ENCODE assay signal across 20 cellular contexts in genomic region chr18:74774486-74774885, GRCh38.
"Had no signal": no experiment of that assay in that cellular context is flagged by ENCODE, and none has a peak within 500 bp of the region (broad histone marks: within the 10 kb centered on the region; RNA-seq: fewer than 3 reads in every experiment).

No MANE protein-coding gene starts in this region.

- H3K4me1 ChIP-seq: heart left ventricle, psoas muscle, right lobe of liver, stomach, transverse colon had no signal

- ATAC-seq: heart left ventricle; psoas muscle; right lobe of liver; stimulated activated memory B cell treated with anti-CD40 and anti-IgM and Interleukin-4, amounts not matched to agents 10 μg/mL and 1 μg/mL and 100 μg/mL, for 72 hours had no signal

- H3K4me1 Mint-ChIP-seq: nephron had no signal

- H3K27me3 ChIP-seq: heart left ventricle, right lobe of liver, stomach, transverse colon had no signal

- H3K27me3 Mint-ChIP-seq: naive B cell; stimulated activated memory B cell treated with anti-CD40 and anti-IgM and Interleukin-4, amounts not matched to agents 10 μg/mL and 1 μg/mL and 100 μg/mL, for 72 hours had no signal

- FAIRE-seq: frontal cortex had no signal

- H3K36me3 ChIP-seq: heart left ventricle, right lobe of liver, stomach, thoracic aorta, transverse colon had no signal

- H3K27ac ChIP-seq: coronary artery, heart left ventricle, psoas muscle, right lobe of liver, stomach, thoracic aorta, transverse colon had no signal

- H3K4me3 Mint-ChIP-seq: naive B cell; nephron; stimulated activated memory B cell treated with anti-CD40 and anti-IgM and Interleukin-4, amounts not matched to agents 10 μg/mL and 1 μg/mL and 100 μg/mL, for 72 hours had no signal

- DNase-seq: effector CD4-positive, alpha-beta T cell; heart left ventricle; hippocampal formation; kidney glomerular epithelial cell; mesendoderm; naive B cell; psoas muscle; retina; right lobe of liver; stimulated activated CD4-positive, alpha-beta T cell treated with anti-CD3 and anti-CD28 coated beads, Interleukin-15, amount 100 ng/mL, for 24 hours; stimulated activated CD4-positive, alpha-beta T cell treated with anti-CD3 and anti-CD28 coated beads, Interleukin-1b, Interleukin-23, amount 100 ng/mL, for 48 hours; stimulated activated CD4-positive, alpha-beta T cell treated with anti-CD3 and anti-CD28 coated beads, Interleukin-4, amount 100 ng/mL, for 24 hours; stomach; substantia nigra; transverse colon had no signal

- H3K9me3 Mint-ChIP-seq: naive B cell; nephron; stimulated activated memory B cell treated with anti-CD40 and anti-IgM and Interleukin-4, amounts not matched to agents 10 μg/mL and 1 μg/mL and 100 μg/mL, for 72 hours had no signal

- H3K27ac Mint-ChIP-seq: nephron; stimulated activated memory B cell treated with anti-CD40 and anti-IgM and Interleukin-4, amounts not matched to agents 10 μg/mL and 1 μg/mL and 100 μg/mL, for 72 hours had no signal

- H3K9me3 ChIP-seq: heart left ventricle, psoas muscle, right lobe of liver, stomach, thoracic aorta, transverse colon had no signal

- H3K4me3 ChIP-seq: coronary artery, heart left ventricle, psoas muscle, right lobe of liver, stomach, thoracic aorta, transverse colon had no signal
